In the genomic region with DNA sequence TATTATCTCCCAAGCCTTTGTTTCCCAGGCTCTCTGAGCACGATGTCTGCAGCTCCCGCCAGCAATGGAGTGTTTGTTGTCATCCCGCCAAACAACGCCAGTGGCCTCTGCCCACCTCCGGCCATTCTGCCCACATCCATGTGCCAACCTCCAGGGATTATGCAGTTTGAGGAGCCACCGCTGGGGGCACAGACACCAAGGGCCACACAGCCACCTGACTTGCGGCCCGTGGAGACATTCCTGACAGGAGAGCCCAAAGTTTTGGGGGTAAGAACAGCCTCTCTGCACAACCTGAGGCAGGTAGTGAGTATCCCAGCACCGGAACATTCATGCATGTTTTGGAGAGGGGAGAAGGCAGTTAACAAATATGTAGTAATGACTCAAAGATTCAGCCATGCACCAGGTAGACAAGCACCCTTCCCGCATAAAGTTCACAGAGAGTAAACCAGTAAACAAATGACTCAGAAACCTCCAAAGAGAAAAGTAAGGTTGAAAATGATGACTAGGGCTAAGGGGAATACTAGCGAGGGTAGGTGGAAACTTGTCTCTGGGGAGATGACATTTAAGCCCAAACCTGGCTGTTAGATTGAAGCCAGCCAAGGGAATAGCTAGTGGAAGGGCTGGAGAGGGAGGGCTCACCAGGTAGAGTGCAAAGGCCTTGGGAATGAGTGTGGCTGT, we compare ENCODE assay signal across 1 cellular context.
TF ChIP-seq lines count a peak whose summit lies in the region.

No MANE protein-coding gene starts in this region.

TF ChIP-seq in GM23338, 12 proteins besides CTCF, POLR2A, EP300 and RAD21 (continued from another document):
- TF ChIP-seq, protein P1, sequence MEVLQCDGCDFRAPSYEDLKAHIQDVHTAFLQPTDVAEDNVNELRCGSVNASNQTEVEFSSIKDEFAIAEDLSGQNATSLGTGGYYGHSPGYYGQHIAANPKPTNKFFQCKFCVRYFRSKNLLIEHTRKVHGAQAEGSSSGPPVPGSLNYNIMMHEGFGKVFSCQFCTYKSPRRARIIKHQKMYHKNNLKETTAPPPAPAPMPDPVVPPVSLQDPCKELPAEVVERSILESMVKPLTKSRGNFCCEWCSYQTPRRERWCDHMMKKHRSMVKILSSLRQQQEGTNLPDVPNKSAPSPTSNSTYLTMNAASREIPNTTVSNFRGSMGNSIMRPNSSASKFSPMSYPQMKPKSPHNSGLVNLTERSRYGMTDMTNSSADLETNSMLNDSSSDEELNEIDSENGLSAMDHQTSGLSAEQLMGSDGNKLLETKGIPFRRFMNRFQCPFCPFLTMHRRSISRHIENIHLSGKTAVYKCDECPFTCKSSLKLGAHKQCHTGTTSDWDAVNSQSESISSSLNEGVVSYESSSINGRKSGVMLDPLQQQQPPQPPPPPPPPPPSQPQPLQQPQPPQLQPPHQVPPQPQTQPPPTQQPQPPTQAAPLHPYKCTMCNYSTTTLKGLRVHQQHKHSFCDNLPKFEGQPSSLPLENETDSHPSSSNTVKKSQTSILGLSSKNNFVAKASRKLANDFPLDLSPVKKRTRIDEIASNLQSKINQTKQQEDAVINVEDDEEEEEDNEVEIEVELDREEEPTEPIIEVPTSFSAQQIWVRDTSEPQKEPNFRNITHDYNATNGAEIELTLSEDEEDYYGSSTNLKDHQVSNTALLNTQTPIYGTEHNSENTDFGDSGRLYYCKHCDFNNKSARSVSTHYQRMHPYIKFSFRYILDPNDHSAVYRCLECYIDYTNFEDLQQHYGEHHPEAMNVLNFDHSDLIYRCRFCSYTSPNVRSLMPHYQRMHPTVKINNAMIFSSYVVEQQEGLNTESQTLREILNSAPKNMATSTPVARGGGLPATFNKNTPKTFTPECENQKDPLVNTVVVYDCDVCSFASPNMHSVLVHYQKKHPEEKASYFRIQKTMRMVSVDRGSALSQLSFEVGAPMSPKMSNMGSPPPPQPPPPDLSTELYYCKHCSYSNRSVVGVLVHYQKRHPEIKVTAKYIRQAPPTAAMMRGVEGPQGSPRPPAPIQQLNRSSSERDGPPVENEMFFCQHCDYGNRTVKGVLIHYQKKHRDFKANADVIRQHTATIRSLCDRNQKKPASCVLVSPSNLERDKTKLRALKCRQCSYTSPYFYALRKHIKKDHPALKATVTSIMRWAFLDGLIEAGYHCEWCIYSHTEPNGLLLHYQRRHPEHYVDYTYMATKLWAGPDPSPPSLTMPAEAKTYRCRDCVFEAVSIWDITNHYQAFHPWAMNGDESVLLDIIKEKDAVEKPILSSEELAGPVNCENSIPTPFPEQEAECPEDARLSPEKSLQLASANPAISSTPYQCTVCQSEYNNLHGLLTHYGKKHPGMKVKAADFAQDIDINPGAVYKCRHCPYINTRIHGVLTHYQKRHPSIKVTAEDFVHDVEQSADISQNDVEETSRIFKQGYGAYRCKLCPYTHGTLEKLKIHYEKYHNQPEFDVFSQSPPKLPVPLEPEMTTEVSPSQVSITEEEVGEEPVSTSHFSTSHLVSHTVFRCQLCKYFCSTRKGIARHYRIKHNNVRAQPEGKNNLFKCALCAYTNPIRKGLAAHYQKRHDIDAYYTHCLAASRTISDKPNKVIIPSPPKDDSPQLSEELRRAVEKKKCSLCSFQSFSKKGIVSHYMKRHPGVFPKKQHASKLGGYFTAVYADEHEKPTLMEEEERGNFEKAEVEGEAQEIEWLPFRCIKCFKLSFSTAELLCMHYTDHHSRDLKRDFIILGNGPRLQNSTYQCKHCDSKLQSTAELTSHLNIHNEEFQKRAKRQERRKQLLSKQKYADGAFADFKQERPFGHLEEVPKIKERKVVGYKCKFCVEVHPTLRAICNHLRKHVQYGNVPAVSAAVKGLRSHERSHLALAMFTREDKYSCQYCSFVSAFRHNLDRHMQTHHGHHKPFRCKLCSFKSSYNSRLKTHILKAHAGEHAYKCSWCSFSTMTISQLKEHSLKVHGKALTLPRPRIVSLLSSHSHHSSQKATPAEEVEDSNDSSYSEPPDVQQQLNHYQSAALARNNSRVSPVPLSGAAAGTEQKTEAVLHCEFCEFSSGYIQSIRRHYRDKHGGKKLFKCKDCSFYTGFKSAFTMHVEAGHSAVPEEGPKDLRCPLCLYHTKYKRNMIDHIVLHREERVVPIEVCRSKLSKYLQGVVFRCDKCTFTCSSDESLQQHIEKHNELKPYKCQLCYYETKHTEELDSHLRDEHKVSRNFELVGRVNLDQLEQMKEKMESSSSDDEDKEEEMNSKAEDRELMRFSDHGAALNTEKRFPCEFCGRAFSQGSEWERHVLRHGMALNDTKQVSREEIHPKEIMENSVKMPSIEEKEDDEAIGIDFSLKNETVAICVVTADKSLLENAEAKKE (CRISPR knock-in tag; IDR thresholded peaks at IDR 0.05) = no peak
- TF ChIP-seq ZNF331 (CRISPR knock-in tag; IDR thresholded peaks at IDR 0.05; ENCODE audit: low read depth) (no peak), CREB1 (CRISPR knock-in tag; IDR thresholded peaks at IDR 0.05; ENCODE audit: low read depth) (no peak), STAT1 (IDR thresholded peaks at IDR 0.05; ENCODE audit: unreplicated experiment) (no peak), NANOG (IDR thresholded peaks at IDR 0.05; ENCODE audit: borderline replicate concordance) (no peak)
- TF ChIP-seq, protein P2, sequence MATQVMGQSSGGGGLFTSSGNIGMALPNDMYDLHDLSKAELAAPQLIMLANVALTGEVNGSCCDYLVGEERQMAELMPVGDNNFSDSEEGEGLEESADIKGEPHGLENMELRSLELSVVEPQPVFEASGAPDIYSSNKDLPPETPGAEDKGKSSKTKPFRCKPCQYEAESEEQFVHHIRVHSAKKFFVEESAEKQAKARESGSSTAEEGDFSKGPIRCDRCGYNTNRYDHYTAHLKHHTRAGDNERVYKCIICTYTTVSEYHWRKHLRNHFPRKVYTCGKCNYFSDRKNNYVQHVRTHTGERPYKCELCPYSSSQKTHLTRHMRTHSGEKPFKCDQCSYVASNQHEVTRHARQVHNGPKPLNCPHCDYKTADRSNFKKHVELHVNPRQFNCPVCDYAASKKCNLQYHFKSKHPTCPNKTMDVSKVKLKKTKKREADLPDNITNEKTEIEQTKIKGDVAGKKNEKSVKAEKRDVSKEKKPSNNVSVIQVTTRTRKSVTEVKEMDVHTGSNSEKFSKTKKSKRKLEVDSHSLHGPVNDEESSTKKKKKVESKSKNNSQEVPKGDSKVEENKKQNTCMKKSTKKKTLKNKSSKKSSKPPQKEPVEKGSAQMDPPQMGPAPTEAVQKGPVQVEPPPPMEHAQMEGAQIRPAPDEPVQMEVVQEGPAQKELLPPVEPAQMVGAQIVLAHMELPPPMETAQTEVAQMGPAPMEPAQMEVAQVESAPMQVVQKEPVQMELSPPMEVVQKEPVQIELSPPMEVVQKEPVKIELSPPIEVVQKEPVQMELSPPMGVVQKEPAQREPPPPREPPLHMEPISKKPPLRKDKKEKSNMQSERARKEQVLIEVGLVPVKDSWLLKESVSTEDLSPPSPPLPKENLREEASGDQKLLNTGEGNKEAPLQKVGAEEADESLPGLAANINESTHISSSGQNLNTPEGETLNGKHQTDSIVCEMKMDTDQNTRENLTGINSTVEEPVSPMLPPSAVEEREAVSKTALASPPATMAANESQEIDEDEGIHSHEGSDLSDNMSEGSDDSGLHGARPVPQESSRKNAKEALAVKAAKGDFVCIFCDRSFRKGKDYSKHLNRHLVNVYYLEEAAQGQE (IDR thresholded peaks at IDR 0.05; ENCODE audit: unreplicated experiment) = no peak
